1 cellular context compared by ENCODE assay signal in the genomic region with DNA sequence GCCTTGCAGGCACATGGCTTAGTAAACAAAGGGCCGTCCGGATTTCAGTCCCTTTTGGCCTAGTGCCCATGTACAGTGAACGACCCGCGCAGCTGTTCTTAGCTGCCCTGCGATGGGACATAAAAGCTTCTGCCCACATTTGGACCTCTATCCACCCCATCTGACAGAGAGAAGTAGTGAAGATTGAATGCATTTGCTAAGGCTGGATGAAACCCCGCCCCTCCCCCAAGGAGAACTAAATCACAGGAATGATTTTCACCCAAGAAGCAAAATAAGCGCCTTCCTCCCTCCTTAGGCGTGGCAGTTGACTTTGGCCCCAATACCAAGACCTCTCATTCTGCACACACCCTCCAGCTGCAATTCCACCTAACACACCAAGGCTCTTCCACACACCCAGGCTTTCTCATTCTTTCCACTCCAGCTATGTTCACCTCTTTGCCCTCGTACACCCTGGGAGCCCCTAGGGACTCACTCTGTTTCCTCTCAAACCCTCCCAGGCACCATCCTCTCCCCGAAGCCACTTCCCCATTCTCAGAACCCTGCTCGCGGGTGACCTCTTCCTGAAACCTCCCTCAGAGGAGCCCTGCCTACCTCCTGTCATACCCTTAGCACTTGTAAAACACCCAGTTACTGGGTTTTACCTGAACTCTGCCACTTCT.
TF ChIP-seq lines count a peak whose summit lies in the region.

No MANE protein-coding gene starts in this region.

TF ChIP-seq in WTC11, 78 proteins besides CTCF, POLR2A, EP300 and RAD21 (continued from another document):
- TF ChIP-seq, protein P1, sequence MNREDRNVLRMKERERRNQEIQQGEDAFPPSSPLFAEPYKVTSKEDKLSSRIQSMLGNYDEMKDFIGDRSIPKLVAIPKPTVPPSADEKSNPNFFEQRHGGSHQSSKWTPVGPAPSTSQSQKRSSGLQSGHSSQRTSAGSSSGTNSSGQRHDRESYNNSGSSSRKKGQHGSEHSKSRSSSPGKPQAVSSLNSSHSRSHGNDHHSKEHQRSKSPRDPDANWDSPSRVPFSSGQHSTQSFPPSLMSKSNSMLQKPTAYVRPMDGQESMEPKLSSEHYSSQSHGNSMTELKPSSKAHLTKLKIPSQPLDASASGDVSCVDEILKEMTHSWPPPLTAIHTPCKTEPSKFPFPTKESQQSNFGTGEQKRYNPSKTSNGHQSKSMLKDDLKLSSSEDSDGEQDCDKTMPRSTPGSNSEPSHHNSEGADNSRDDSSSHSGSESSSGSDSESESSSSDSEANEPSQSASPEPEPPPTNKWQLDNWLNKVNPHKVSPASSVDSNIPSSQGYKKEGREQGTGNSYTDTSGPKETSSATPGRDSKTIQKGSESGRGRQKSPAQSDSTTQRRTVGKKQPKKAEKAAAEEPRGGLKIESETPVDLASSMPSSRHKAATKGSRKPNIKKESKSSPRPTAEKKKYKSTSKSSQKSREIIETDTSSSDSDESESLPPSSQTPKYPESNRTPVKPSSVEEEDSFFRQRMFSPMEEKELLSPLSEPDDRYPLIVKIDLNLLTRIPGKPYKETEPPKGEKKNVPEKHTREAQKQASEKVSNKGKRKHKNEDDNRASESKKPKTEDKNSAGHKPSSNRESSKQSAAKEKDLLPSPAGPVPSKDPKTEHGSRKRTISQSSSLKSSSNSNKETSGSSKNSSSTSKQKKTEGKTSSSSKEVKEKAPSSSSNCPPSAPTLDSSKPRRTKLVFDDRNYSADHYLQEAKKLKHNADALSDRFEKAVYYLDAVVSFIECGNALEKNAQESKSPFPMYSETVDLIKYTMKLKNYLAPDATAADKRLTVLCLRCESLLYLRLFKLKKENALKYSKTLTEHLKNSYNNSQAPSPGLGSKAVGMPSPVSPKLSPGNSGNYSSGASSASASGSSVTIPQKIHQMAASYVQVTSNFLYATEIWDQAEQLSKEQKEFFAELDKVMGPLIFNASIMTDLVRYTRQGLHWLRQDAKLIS (CRISPR knock-in tag; IDR thresholded peaks at IDR 0.05; ENCODE audit: borderline replicate concordance): no peak
- TF ChIP-seq ZNF416 (CRISPR knock-in tag; IDR thresholded peaks at IDR 0.05): no peak
- no peak for TF ChIP-seq MYBL2 (CRISPR knock-in tag; IDR thresholded peaks at IDR 0.05)
- TF ChIP-seq, protein P2, sequence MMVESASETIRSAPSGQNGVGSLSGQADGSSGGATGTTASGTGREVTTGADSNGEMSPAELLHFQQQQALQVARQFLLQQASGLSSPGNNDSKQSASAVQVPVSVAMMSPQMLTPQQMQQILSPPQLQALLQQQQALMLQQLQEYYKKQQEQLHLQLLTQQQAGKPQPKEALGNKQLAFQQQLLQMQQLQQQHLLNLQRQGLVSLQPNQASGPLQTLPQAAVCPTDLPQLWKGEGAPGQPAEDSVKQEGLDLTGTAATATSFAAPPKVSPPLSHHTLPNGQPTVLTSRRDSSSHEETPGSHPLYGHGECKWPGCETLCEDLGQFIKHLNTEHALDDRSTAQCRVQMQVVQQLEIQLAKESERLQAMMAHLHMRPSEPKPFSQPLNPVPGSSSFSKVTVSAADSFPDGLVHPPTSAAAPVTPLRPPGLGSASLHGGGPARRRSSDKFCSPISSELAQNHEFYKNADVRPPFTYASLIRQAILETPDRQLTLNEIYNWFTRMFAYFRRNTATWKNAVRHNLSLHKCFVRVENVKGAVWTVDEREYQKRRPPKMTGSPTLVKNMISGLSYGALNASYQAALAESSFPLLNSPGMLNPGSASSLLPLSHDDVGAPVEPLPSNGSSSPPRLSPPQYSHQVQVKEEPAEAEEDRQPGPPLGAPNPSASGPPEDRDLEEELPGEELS (CRISPR knock-in tag; IDR thresholded peaks at IDR 0.05): no peak
- TF ChIP-seq, protein P3, sequence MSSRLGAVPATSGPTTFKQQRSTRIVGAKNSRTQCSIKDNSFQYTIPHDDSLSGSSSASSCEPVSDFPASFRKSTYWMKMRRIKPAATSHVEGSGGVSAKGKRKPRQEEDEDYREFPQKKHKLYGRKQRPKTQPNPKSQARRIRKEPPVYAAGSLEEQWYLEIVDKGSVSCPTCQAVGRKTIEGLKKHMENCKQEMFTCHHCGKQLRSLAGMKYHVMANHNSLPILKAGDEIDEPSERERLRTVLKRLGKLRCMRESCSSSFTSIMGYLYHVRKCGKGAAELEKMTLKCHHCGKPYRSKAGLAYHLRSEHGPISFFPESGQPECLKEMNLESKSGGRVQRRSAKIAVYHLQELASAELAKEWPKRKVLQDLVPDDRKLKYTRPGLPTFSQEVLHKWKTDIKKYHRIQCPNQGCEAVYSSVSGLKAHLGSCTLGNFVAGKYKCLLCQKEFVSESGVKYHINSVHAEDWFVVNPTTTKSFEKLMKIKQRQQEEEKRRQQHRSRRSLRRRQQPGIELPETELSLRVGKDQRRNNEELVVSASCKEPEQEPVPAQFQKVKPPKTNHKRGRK (CRISPR knock-in tag; IDR thresholded peaks at IDR 0.05; ENCODE audit: borderline replicate concordance): no peak
- no peak for TF ChIP-seq CREM (CRISPR knock-in tag; IDR thresholded peaks at IDR 0.05)
- TF ChIP-seq ZNF423 (CRISPR knock-in tag; IDR thresholded peaks at IDR 0.05): no peak
- TF ChIP-seq ZNF671 (CRISPR knock-in tag; IDR thresholded peaks at IDR 0.05): no peak
- no peak for TF ChIP-seq ZNF396 (CRISPR knock-in tag; IDR thresholded peaks at IDR 0.05; ENCODE audit: borderline replicate concordance)
